ENCODE assay signal across 35 cellular contexts in the genomic region with DNA sequence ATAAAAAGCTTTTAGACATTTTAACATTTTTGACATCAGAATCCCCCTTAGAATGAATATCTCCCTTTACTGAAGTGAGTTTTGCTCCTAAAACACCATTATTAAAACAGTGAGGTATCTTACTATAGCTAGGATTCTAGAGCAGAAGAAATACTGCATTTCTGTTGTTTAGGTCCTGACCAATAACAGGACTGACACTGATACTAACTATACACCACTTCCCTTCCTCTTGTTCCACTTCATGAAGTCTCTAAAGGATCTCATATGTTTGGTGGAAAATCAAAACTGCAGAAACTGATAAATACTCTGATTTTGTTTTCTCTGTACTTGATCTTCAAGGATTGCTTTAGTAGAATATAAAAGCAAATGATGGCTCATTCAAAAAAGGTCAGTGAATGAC.
"Had no signal": no experiment of that assay in that cellular context is flagged by ENCODE, and none has a peak within 500 bp of the region (broad histone marks: within the 10 kb centered on the region; RNA-seq: fewer than 3 reads in every experiment).

No MANE protein-coding gene starts in this region.

- FAIRE-seq: astrocyte, TTC549 had no signal

- H3K4me3 Mint-ChIP-seq: activated B cell treated with CpG ODN at 0.5 μM for 24 hours; activated CD4-positive, alpha-beta memory T cell treated with anti-CD3 and anti-CD28 coated beads for 36 hours; activated CD4-positive, alpha-beta T cell treated with anti-CD3 and anti-CD28 coated beads, Interleukin-2, amount 10 ng/mL, durations not matched to agents 24 days and 14 days; activated CD8-positive, alpha-beta T cell treated with anti-CD3 and anti-CD28 coated beads for 36 hours; activated naive CD4-positive, alpha-beta T cell treated with anti-CD3 and anti-CD28 coated beads for 36 hours; activated naive CD8-positive, alpha-beta T cell treated with anti-CD3 and anti-CD28 coated beads for 36 hours; activated T-cell treated with anti-CD3 and anti-CD28 coated beads, Interleukin-2, amount 50 U/mL, for 4 hours; activated T-cell treated with anti-CD3 and anti-CD28 coated beads, Interleukin-2, amount 50 U/mL, for 72 hours; activated T-helper 1 cell treated with anti-CD3 and anti-CD28 coated beads, Interleukin-12 subunit alpha, Interleukin-12 subunit beta, Interleukin-2, Interleukin-4 antibody, amounts not matched to agents 30 ng/mL and 10 ng/mL and 1 ng/mL, durations not matched to agents 14 hours and 24 hours and 36 hours; activated T-helper 17 cell treated with anti-CD3 and anti-CD28 coated beads, Interleukin-2, amount 50 U/mL, for 72 hours; T-helper 1 cell treated with Interleukin-12 subunit alpha and Interleukin-12 subunit beta and Interleukin-4 antibody, amounts not matched to agents 30 μg/mL and 1 μg/mL, for 36 hours; T-helper 2 cell treated with Interferon-gamma antibody and Interleukin-4, amounts not matched to agents 5 μg/mL and 100 μg/mL, for 36 hours had no signal

- ATAC-seq: activated CD8-positive, alpha-beta T cell treated with anti-CD3 and anti-CD28 coated beads for 36 hours; activated naive CD4-positive, alpha-beta T cell treated with anti-CD3 and anti-CD28 coated beads, Interleukin-2, amount 50 U/mL, for 72 hours; activated T-cell treated with anti-CD3 and anti-CD28 coated beads, Interleukin-2, amount 50 U/mL, for 4 hours; activated T-cell treated with anti-CD3 and anti-CD28 coated beads, Interleukin-2, amount 50 U/mL, for 72 hours; activated T-helper 17 cell treated with anti-CD3 and anti-CD28 coated beads, Interleukin-2, amount 50 U/mL, for 72 hours; body of pancreas had no signal

- DNase-seq: activated B cell treated with CpG ODN at 0.5 μM for 24 hours; activated CD4-positive, alpha-beta memory T cell treated with anti-CD3 and anti-CD28 coated beads for 36 hours; activated CD4-positive, alpha-beta T cell treated with anti-CD3 and anti-CD28 coated beads for 4 hours; activated CD4-positive, alpha-beta T cell treated with anti-CD3 and anti-CD28 coated beads, Interleukin-2, amount 50 U/mL, for 1 hour; activated CD4-positive, alpha-beta T cell treated with anti-CD3 and anti-CD28 coated beads, Interleukin-2, amount 50 U/mL, for 4 hours; activated CD4-positive, CD25-positive, alpha-beta regulatory T cell treated with anti-CD3 and anti-CD28 coated beads, Interleukin-2, amount 50 U/mL, for 72 hours; activated CD8-positive, alpha-beta memory T cell treated with anti-CD3 and anti-CD28 coated beads, Interleukin-2, amount 50 U/mL, for 4 hours; activated CD8-positive, alpha-beta T cell treated with anti-CD3 and anti-CD28 coated beads for 36 hours; activated effector memory CD4-positive, alpha-beta T cell treated with anti-CD3 and anti-CD28 coated beads, Interleukin-2, amount 50 U/mL, for 16 hours; activated gamma-delta T cell treated with Interleukin-2 at 50 U/mL for 16 hours; activated naive CD4-positive, alpha-beta T cell; activated naive CD4-positive, alpha-beta T cell treated with anti-CD3 and anti-CD28 coated beads for 36 hours; activated naive CD4-positive, alpha-beta T cell treated with anti-CD3 and anti-CD28 coated beads, Interleukin-2, amount 50 U/mL, for 16 hours; activated naive CD8-positive, alpha-beta T cell treated with anti-CD3 and anti-CD28 coated beads for 36 hours; activated T-cell treated with anti-CD3 and anti-CD28 coated beads for 4 hours; activated T-cell treated with anti-CD3 and anti-CD28 coated beads, Interleukin-2, amount 50 U/mL, for 1 hour; activated T-cell treated with anti-CD3 and anti-CD28 coated beads, Interleukin-2, amount 50 U/mL, for 4 hours; activated T-cell treated with anti-CD3 and anti-CD28 coated beads, Interleukin-2, amount 50 U/mL, for 72 hours; adrenal gland; amniotic stem cell; aorta; body of pancreas; brain microvascular endothelial cell; central memory CD4-positive, alpha-beta T cell; T-helper 1 cell; T-helper 2 cell; T-helper 9 cell had no signal

- H3K27ac Mint-ChIP-seq: activated B cell treated with CpG ODN at 0.5 μM for 24 hours; activated CD4-positive, alpha-beta memory T cell treated with anti-CD3 and anti-CD28 coated beads for 36 hours; activated CD4-positive, alpha-beta T cell treated with anti-CD3 and anti-CD28 coated beads, Interleukin-2, amount 10 ng/mL, durations not matched to agents 24 days and 14 days; activated CD8-positive, alpha-beta T cell treated with anti-CD3 and anti-CD28 coated beads for 36 hours; activated naive CD4-positive, alpha-beta T cell treated with anti-CD3 and anti-CD28 coated beads for 36 hours; activated naive CD4-positive, alpha-beta T cell treated with anti-CD3 and anti-CD28 coated beads, Interleukin-2, amount 50 U/mL, for 72 hours; activated naive CD8-positive, alpha-beta T cell treated with anti-CD3 and anti-CD28 coated beads for 36 hours; activated T-cell treated with anti-CD3 and anti-CD28 coated beads, Interleukin-2, amount 50 U/mL, for 72 hours; activated T-helper 1 cell treated with anti-CD3 and anti-CD28 coated beads, Interleukin-12 subunit alpha, Interleukin-12 subunit beta, Interleukin-2, Interleukin-4 antibody, amounts not matched to agents 30 ng/mL and 10 ng/mL and 1 ng/mL, durations not matched to agents 14 hours and 24 hours and 36 hours; activated T-helper 17 cell treated with anti-CD3 and anti-CD28 coated beads, Interleukin-2, amount 50 U/mL, for 72 hours; T-helper 1 cell treated with Interleukin-12 subunit alpha and Interleukin-12 subunit beta and Interleukin-4 antibody, amounts not matched to agents 30 μg/mL and 1 μg/mL, for 36 hours; T-helper 2 cell treated with Interferon-gamma antibody and Interleukin-4, amounts not matched to agents 5 μg/mL and 100 μg/mL, for 36 hours had no signal

- H3K4me1 Mint-ChIP-seq: activated CD4-positive, alpha-beta T cell treated with anti-CD3 and anti-CD28 coated beads, Interleukin-2, amount 10 ng/mL, durations not matched to agents 24 days and 14 days; activated naive CD8-positive, alpha-beta T cell treated with anti-CD3 and anti-CD28 coated beads for 36 hours; activated T-helper 17 cell treated with anti-CD3 and anti-CD28 coated beads, Interleukin-2, amount 50 U/mL, for 72 hours had no signal

- H3K27me3 Mint-ChIP-seq: activated B cell treated with CpG ODN at 0.5 μM for 24 hours; activated CD4-positive, alpha-beta memory T cell treated with anti-CD3 and anti-CD28 coated beads for 36 hours; activated CD4-positive, alpha-beta T cell treated with anti-CD3 and anti-CD28 coated beads, Interleukin-2, amount 10 ng/mL, durations not matched to agents 24 days and 14 days; activated CD8-positive, alpha-beta T cell treated with anti-CD3 and anti-CD28 coated beads for 36 hours; activated naive CD8-positive, alpha-beta T cell treated with anti-CD3 and anti-CD28 coated beads for 36 hours; activated T-helper 17 cell treated with anti-CD3 and anti-CD28 coated beads, Interleukin-2, amount 50 U/mL, for 72 hours had no signal
